19 cellular contexts compared by ENCODE assay signal in genomic region chr10:80489371-80490112, GRCh38. TPM values are rescaled to one million over a fixed set of nuclear protein-coding genes. Genes with fewer than 3 reads are reported as not detected.
DNase-seq lines count a peak whose midpoint lies in the region; ATAC-seq and TF ChIP-seq lines count a peak whose summit lies in the region.
"Had no signal": no experiment of that assay in that cellular context is flagged by ENCODE, and none has a peak within 500 bp of the region (broad histone marks: within the 10 kb centered on the region; RNA-seq: fewer than 3 reads in every experiment).

No MANE protein-coding gene starts in this region.

- DNase-seq in activated T-cell treated with anti-CD3 and anti-CD28 coated beads, Interleukin-2, amount 50 U/mL, for 24 hours, result peak; percentile 28
- DNase-seq in activated T-cell treated with anti-CD3 and anti-CD28 coated beads for 4 hours (no peak), progenitor cell of endocrine pancreas (ENCODE audit: low spot score, unreplicated experiment) (no peak), NCI-H128 (lab: John Stamatoyannopoulos, UW; ENCODE audit: unreplicated experiment) (no peak), dedifferentiated amniotic fluid mesenchymal stem cell (ENCODE audit: extremely low spot score) (no peak), retina (no peak)
- no peak for DNase-seq in activated naive CD8-positive, alpha-beta T cell treated with anti-CD3 and anti-CD28 coated beads, Interleukin-2, amount 50 U/mL, for 24 hours
- DNase-seq: activated CD4-positive, alpha-beta T cell treated with anti-CD3 and anti-CD28 coated beads, Interleukin-2, amount 50 U/mL, for 4 hours; esophagus squamous epithelium; naive B cell; NCI-H1092 treated with DMSO at 0.1 percent for 48 hours; NCI-H2107; NCI-H526 treated with DMSO at 0.1 percent for 48 hours; OCI-M1; psoas muscle had no signal

- H3K4me1 ChIP-seq in HEK293 (ENCODE audit: control insufficient read depth, insufficient read depth, low read length), result no peaks in the 10 kb centered on the region

- no peak overlapping the region for H3K4me3 Mint-ChIP-seq in activated T-cell treated with anti-CD3 and anti-CD28 coated beads, Interleukin-2, amount 50 U/mL, for 24 hours
- no peak overlapping the region for H3K4me3 Mint-ChIP-seq in activated naive CD8-positive, alpha-beta T cell treated with anti-CD3 and anti-CD28 coated beads, Interleukin-2, amount 50 U/mL, for 24 hours
- H3K4me3 Mint-ChIP-seq in progenitor cell of endocrine pancreas (ENCODE audit: low read depth), result no peak overlapping the region

- no peaks in the 10 kb centered on the region for H3K9me3 ChIP-seq in HEK293 (ENCODE audit: control insufficient read depth, insufficient read depth, low read depth, low read length)
- H3K9me3 ChIP-seq: esophagus squamous epithelium, psoas muscle, tibial nerve had no signal

- peaks cover 100% of the 10 kb centered on the region for H3K4me1 Mint-ChIP-seq in activated T-cell treated with anti-CD3 and anti-CD28 coated beads, Interleukin-2, amount 50 U/mL, for 24 hours (ENCODE audit: low read depth)
- peaks cover 98% of the 10 kb centered on the region for H3K4me1 Mint-ChIP-seq in activated naive CD8-positive, alpha-beta T cell treated with anti-CD3 and anti-CD28 coated beads, Interleukin-2, amount 50 U/mL, for 24 hours
- peaks cover 37% of the 10 kb centered on the region for H3K4me1 Mint-ChIP-seq in progenitor cell of endocrine pancreas (ENCODE audit: low read depth)

- CTCF ChIA-PET in HEK293 (lab: Yijun Ruan, JAX), result interaction anchor here (0.8 to 1.6 kb wide), 2 partner anchors 16 to 107 kb away, joined by 3 read pairs; no protein-coding TSS in a partner anchor

- POLR2A ChIA-PET in HEK293 (lab: Yijun Ruan, JAX), result no interaction called here

- ATAC-seq in activated naive CD8-positive, alpha-beta T cell treated with anti-CD3 and anti-CD28 coated beads, Interleukin-2, amount 50 U/mL, for 24 hours, result no peak
- ATAC-seq: psoas muscle had no signal

- H3K36me3 ChIP-seq in HEK293 (ENCODE audit: control insufficient read depth in 2 of 2, insufficient read depth in 1 of 2, low read length in 2 of 2), result peaks cover 0 to 35% of the 10 kb centered on the region in 2 experiments; a peak in 1 of 3 replicates

- peaks cover 57% of the 10 kb centered on the region for H3K36me3 Mint-ChIP-seq in activated T-cell treated with anti-CD3 and anti-CD28 coated beads, Interleukin-2, amount 50 U/mL, for 24 hours (ENCODE audit: low read depth)
- H3K36me3 Mint-ChIP-seq in activated naive CD8-positive, alpha-beta T cell treated with anti-CD3 and anti-CD28 coated beads, Interleukin-2, amount 50 U/mL, for 24 hours (ENCODE audit: low read depth), result peaks cover 53% of the 10 kb centered on the region
- peaks cover 29% of the 10 kb centered on the region for H3K36me3 Mint-ChIP-seq in progenitor cell of endocrine pancreas (ENCODE audit: insufficient read depth)

- H3K27ac Mint-ChIP-seq in activated T-cell treated with anti-CD3 and anti-CD28 coated beads, Interleukin-2, amount 50 U/mL, for 24 hours, result peak overlapping the region; percentile 95
- H3K27ac Mint-ChIP-seq in activated naive CD8-positive, alpha-beta T cell treated with anti-CD3 and anti-CD28 coated beads, Interleukin-2, amount 50 U/mL, for 24 hours, result peak overlapping the region; percentile 95
- peak overlapping the region; percentile 29 for H3K27ac Mint-ChIP-seq in progenitor cell of endocrine pancreas

- no peak overlapping the region for H3K4me3 ChIP-seq in HEK293 (ENCODE audit: low read depth, low read length)
- H3K4me3 ChIP-seq: dorsolateral prefrontal cortex, esophagus squamous epithelium, psoas muscle, tibial nerve had no signal

- H3K27me3 Mint-ChIP-seq in activated T-cell treated with anti-CD3 and anti-CD28 coated beads, Interleukin-2, amount 50 U/mL, for 24 hours, result no peaks in the 10 kb centered on the region
- H3K27me3 Mint-ChIP-seq in activated naive CD8-positive, alpha-beta T cell treated with anti-CD3 and anti-CD28 coated beads, Interleukin-2, amount 50 U/mL, for 24 hours, result no peaks in the 10 kb centered on the region
- no peaks in the 10 kb centered on the region for H3K27me3 Mint-ChIP-seq in progenitor cell of endocrine pancreas
- H3K27me3 Mint-ChIP-seq: naive B cell had no signal

- no peak overlapping the region for H3K27ac ChIP-seq in HEK293 (ENCODE audit: extremely low read depth, low read depth, low read length)
- H3K27ac ChIP-seq: esophagus squamous epithelium, KMS-11, psoas muscle had no signal

- TF ChIP-seq CTCF in HEK293 (tag by site-specific recombination; IDR thresholded peaks at IDR 0.05) (no peak), progenitor cell of endocrine pancreas (IDR thresholded peaks at IDR 0.05; ENCODE audit: unreplicated experiment) (no peak)

- H3K9me3 Mint-ChIP-seq in activated T-cell treated with anti-CD3 and anti-CD28 coated beads, Interleukin-2, amount 50 U/mL, for 24 hours, result no peaks in the 10 kb centered on the region
- H3K9me3 Mint-ChIP-seq in activated naive CD8-positive, alpha-beta T cell treated with anti-CD3 and anti-CD28 coated beads, Interleukin-2, amount 50 U/mL, for 24 hours, result no peaks in the 10 kb centered on the region
- H3K9me3 Mint-ChIP-seq in progenitor cell of endocrine pancreas (ENCODE audit: low read depth), result no peaks in the 10 kb centered on the region

TF ChIP-seq in HEK293, 187 proteins besides CTCF, POLR2A, EP300 and RAD21:
- TF ChIP-seq ZNF623 (tag by site-specific recombination; IDR thresholded peaks at IDR 0.05), result 0 out of 2 replicates have a peak, but pooled peaks have one; percentile 19
- TF ChIP-seq ZFHX2 (tag by site-specific recombination; conservative IDR thresholded peaks at IDR 0.05), result no peak

RNA-seq across cellular contexts. Expression of gene TSPAN14, which starts 35.4 kb away (rescaled TPM):
- 126 TPM in 2 replicates for total RNA-seq in progenitor cell of endocrine pancreas

RNA-seq across cellular contexts. Expression of gene SH2D4B, which starts 48.2 kb away (rescaled TPM):
- 0.11 and 0.12 TPM in 2 replicates for total RNA-seq in progenitor cell of endocrine pancreas
- total RNA-seq: psoas muscle, tibial nerve had no signal

Comparison
In these comparisons a context has a peak if more than half of its experiments do, and no peak if none do; other contexts are left out.
1. H3K27ac Mint-ChIP-seq: peak in every context shown above with its lines; median percentile 95 in activated T-cell treated with anti-CD3 and anti-CD28 coated beads, Interleukin-2, amount 50 U/mL, for 24 hours; 95 in activated naive CD8-positive, alpha-beta T cell treated with anti-CD3 and anti-CD28 coated beads, Interleukin-2, amount 50 U/mL, for 24 hours; 29 in progenitor cell of endocrine pancreas.